Comparison of ENCODE assay signal across 19 cellular contexts in the genomic region with DNA sequence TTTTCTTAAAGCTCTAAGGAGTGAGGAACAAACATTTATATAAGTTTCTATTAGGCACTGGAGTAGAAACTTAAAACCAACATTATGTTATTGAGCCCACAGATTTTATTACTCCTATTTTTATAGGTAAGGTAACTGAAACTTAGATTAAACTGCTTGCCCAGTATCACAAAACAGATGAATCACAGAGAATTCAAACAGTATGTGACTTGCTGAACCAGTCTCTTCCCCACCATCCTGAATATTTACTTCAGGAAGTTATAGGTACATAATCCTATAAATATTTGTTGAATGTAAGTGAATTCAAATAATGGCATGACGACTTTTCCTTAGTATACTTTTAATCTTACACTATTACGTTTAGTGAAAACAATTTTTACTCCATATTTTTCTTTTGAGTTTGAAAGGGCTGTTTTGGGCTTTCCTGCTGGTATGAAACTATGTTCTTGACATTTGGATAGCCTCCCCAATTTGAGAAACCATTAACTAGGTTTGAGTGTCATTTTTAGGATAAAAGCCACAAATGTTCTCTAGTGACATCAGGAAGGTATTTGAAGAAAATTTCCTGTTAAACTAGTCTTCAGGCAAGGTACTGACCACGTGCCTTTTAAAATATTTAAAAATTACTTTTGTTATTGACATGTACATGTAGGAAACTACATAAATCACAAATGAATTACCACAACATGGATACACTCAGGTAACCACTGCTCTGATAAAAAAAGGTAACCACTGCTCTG. TPM values are rescaled to one million over a fixed set of nuclear protein-coding genes. Genes with fewer than 3 reads are reported as not detected.
DNase-seq lines count a peak whose midpoint lies in the region; ATAC-seq and TF ChIP-seq lines count a peak whose summit lies in the region.
"Had no signal": no experiment of that assay in that cellular context is flagged by ENCODE, and none has a peak within 500 bp of the region (broad histone marks: within the 10 kb centered on the region; RNA-seq: fewer than 3 reads in every experiment).

No MANE protein-coding gene starts in this region.

- H3F3A ChIP-seq in smooth muscle cell (ENCODE audit: low read depth), result peaks cover 9% of the 10 kb centered on the region

- H3K27ac ChIP-seq in smooth muscle cell (ENCODE audit: low read depth) (peak overlapping the region; percentile 3), esophagus squamous epithelium (no peak overlapping the region)

- no peak for TF ChIP-seq POLR2A in esophagus squamous epithelium (IDR thresholded peaks at IDR 0.05)

- H3K27me3 Mint-ChIP-seq in WTC11 (ENCODE audit: low read depth), result no peaks in the 10 kb centered on the region
- H3K27me3 Mint-ChIP-seq: CD4-positive, CD25-positive, alpha-beta regulatory T cell had no signal

- 89% methylated on average over 3 of the region's 3 CpGs for WGBS in smooth muscle cell (ENCODE audit: low lambda C conversion rate)
- WGBS in esophagus squamous epithelium, 2 donors, result 70 to 83% methylated on average over 3 of the region's 3 CpGs

- no peak overlapping the region for H3K9ac ChIP-seq in smooth muscle cell (ENCODE audit: low read depth)

- H3K9me3 ChIP-seq in smooth muscle cell (replicated peaks; ENCODE audit: low read depth) (no peaks in the 10 kb centered on the region), esophagus squamous epithelium (no peaks in the 10 kb centered on the region)

- no peaks in the 10 kb centered on the region for H3K79me2 ChIP-seq in smooth muscle cell (ENCODE audit: low read depth)

- CTCF ChIA-PET in WTC11 (lab: Charles Lee), result interaction anchor here (0.7 kb wide), 1 partner anchor 645 kb away, joined by 3 read pairs; no protein-coding TSS in a partner anchor

- DNase-seq in LNCaP clone FGC (ENCODE audit: low read depth) (peak; percentile 85), WTC11 (ENCODE audit: low spot score) (no peak), left colon (no peak), smooth muscle cell (lab: John Stamatoyannopoulos, UW; ENCODE audit: unreplicated experiment) (no peak), esophagus squamous epithelium (lab: John Stamatoyannopoulos, UW) (no peak), SK-N-DZ (ENCODE audit: low spot score) (no peak)
- DNase-seq: CD4-positive, CD25-positive, alpha-beta regulatory T cell; GOT3; NCI-H1092; NCI-H1436; NCI-H187 treated with DMSO at 0.1 percent for 48 hours; NCI-H2107; NCI-H446 treated with DMSO at 0.1 percent for 48 hours; NCI-H526 treated with DMSO at 0.1 percent for 48 hours; RPMI8226; SHP77 had no signal

- TF ChIP-seq CTCF in LNCaP clone FGC (IDR thresholded peaks at IDR 0.05; ENCODE audit: control insufficient read depth, extremely low read depth, insufficient read depth), result no peak
- TF ChIP-seq CTCF in WTC11 (IDR thresholded peaks at IDR 0.05), result no peak
- TF ChIP-seq CTCF in smooth muscle cell (IDR thresholded peaks at IDR 0.05; ENCODE audit: borderline replicate concordance, insufficient read depth, poor library complexity, severe bottlenecking), result no peak
- no peak for TF ChIP-seq CTCF in esophagus squamous epithelium (IDR thresholded peaks at IDR 0.05)

- H3K36me3 Mint-ChIP-seq in WTC11, result peaks cover 16% of the 10 kb centered on the region

- no peaks in the 10 kb centered on the region for H3K4me1 Mint-ChIP-seq in WTC11
- H3K4me1 Mint-ChIP-seq: CD4-positive, CD25-positive, alpha-beta regulatory T cell had no signal

- H3K4me1 ChIP-seq in smooth muscle cell (ENCODE audit: low read depth), result no peaks in the 10 kb centered on the region
- H3K4me1 ChIP-seq in esophagus squamous epithelium, result no peaks in the 10 kb centered on the region

- H3K27ac Mint-ChIP-seq in WTC11, result 0 out of 2 replicates have a peak overlapping the region, but pooled peaks have one; percentile 10
- H3K27ac Mint-ChIP-seq: CD4-positive, CD25-positive, alpha-beta regulatory T cell had no signal

- H3K9me3 Mint-ChIP-seq in WTC11, result no peaks in the 10 kb centered on the region
- H3K9me3 Mint-ChIP-seq: CD4-positive, CD25-positive, alpha-beta regulatory T cell had no signal

- POLR2A ChIA-PET in WTC11 (lab: Charles Lee), result no interaction called here

- H3K4me3 Mint-ChIP-seq in WTC11, result no peak overlapping the region
- H3K4me3 Mint-ChIP-seq: CD4-positive, CD25-positive, alpha-beta regulatory T cell had no signal

- no peaks in the 10 kb centered on the region for H3K27me3 ChIP-seq in smooth muscle cell (ENCODE audit: low read depth)
- no peaks in the 10 kb centered on the region for H3K27me3 ChIP-seq in esophagus squamous epithelium

- no peak overlapping the region for H3K4me2 ChIP-seq in smooth muscle cell

- H4K20me1 ChIP-seq in smooth muscle cell (ENCODE audit: low read depth), result peaks cover 26% of the 10 kb centered on the region

- H3K4me3 ChIP-seq in LNCaP clone FGC (ENCODE audit: low read depth, low read length) (no peak overlapping the region), smooth muscle cell (no peak overlapping the region), esophagus squamous epithelium (no peak overlapping the region)

- intact Hi-C loops in left colon (cut with DNase I, micrococcal nuclease) (no loop called here), esophagus squamous epithelium (cut with DNase I) (no loop called here)

- H2AFZ ChIP-seq in smooth muscle cell (ENCODE audit: low read depth), result no peak overlapping the region

- ATAC-seq in WTC11, result no peak
- peak; percentile 65 for ATAC-seq in left colon
- ATAC-seq in GM18909 (IDR thresholded peaks at IDR 0.05; ENCODE audit: poor library complexity, unreplicated experiment), result no peak
- ATAC-seq: HCT116, SK-N-SH treated with all-trans-retinoic acid at 6 μM for 48 hours had no signal

- H3K36me3 ChIP-seq in smooth muscle cell (ENCODE audit: low read depth) (peaks cover 5% of the 10 kb centered on the region), esophagus squamous epithelium (peaks cover 0 to 25% (median 6%) of the 10 kb centered on the region in 3 donors)

TF ChIP-seq in WTC11, 78 proteins besides CTCF, POLR2A, EP300 and RAD21:
- TF ChIP-seq TP53 (CRISPR knock-in tag; IDR thresholded peaks at IDR 0.05) (no peak), ZNF423 (CRISPR knock-in tag; IDR thresholded peaks at IDR 0.05) (no peak), CBFB (CRISPR knock-in tag; IDR thresholded peaks at IDR 0.05; ENCODE audit: low read depth) (no peak), ZNF232 (CRISPR knock-in tag; IDR thresholded peaks at IDR 0.05) (no peak), IRF2 (CRISPR knock-in tag; IDR thresholded peaks at IDR 0.05; ENCODE audit: borderline replicate concordance, low read depth) (no peak), ZNF317 (CRISPR knock-in tag; IDR thresholded peaks at IDR 0.05; ENCODE audit: borderline replicate concordance, low read depth) (no peak), RORB (CRISPR knock-in tag; IDR thresholded peaks at IDR 0.05) (no peak), PRRX2 (CRISPR knock-in tag; IDR thresholded peaks at IDR 0.05) (no peak), TEAD1 (CRISPR knock-in tag; IDR thresholded peaks at IDR 0.05) (no peak), HMGA2 (CRISPR knock-in tag; IDR thresholded peaks at IDR 0.05) (no peak), NR2C2 (CRISPR knock-in tag; IDR thresholded peaks at IDR 0.05) (no peak)
- TF ChIP-seq, protein P1, sequence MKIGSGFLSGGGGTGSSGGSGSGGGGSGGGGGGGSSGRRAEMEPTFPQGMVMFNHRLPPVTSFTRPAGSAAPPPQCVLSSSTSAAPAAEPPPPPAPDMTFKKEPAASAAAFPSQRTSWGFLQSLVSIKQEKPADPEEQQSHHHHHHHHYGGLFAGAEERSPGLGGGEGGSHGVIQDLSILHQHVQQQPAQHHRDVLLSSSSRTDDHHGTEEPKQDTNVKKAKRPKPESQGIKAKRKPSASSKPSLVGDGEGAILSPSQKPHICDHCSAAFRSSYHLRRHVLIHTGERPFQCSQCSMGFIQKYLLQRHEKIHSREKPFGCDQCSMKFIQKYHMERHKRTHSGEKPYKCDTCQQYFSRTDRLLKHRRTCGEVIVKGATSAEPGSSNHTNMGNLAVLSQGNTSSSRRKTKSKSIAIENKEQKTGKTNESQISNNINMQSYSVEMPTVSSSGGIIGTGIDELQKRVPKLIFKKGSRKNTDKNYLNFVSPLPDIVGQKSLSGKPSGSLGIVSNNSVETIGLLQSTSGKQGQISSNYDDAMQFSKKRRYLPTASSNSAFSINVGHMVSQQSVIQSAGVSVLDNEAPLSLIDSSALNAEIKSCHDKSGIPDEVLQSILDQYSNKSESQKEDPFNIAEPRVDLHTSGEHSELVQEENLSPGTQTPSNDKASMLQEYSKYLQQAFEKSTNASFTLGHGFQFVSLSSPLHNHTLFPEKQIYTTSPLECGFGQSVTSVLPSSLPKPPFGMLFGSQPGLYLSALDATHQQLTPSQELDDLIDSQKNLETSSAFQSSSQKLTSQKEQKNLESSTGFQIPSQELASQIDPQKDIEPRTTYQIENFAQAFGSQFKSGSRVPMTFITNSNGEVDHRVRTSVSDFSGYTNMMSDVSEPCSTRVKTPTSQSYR (CRISPR knock-in tag; IDR thresholded peaks at IDR 0.05), result no peak
- TF ChIP-seq, protein P2, sequence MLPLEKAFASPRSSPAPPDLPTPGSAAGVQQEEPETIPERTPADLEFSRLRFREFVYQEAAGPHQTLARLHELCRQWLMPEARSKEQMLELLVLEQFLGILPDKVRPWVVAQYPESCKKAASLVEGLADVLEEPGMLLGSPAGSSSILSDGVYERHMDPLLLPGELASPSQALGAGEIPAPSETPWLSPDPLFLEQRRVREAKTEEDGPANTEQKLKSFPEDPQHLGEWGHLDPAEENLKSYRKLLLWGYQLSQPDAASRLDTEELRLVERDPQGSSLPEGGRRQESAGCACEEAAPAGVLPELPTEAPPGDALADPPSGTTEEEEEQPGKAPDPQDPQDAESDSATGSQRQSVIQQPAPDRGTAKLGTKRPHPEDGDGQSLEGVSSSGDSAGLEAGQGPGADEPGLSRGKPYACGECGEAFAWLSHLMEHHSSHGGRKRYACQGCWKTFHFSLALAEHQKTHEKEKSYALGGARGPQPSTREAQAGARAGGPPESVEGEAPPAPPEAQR (CRISPR knock-in tag; IDR thresholded peaks at IDR 0.05), result no peak

RNA-seq across cellular contexts. Expression of a gene that starts 39.3 kb away (rescaled TPM):
- 58.7 to 77.9 TPM (median 61.7 TPM) in 3 replicates for total RNA-seq in WTC11 (2021)
- total RNA-seq in left colon, result 10 to 100 TPM; 65.4 to 77.7 TPM
- 159 and 174 TPM in 2 replicates for total RNA-seq in smooth muscle cell
- 74.4 and 80.5 TPM in 2 replicates for polyA plus RNA-seq in smooth muscle cell
- total RNA-seq in esophagus squamous epithelium, result 10 to 100 TPM; 22.8 to 43.7 (median 34.0) TPM
- polyA plus RNA-seq in SK-N-DZ (2014; cell fraction: cytosol; rRNA removed), result 31.9 and 32.3 TPM in 2 replicates
- 22.9 and 28.5 TPM in 2 replicates for polyA plus RNA-seq in SK-N-DZ (2014; cell fraction: nucleus; rRNA removed)
